Comparison of ENCODE assay signal across 2 cellular contexts in the genomic region with DNA sequence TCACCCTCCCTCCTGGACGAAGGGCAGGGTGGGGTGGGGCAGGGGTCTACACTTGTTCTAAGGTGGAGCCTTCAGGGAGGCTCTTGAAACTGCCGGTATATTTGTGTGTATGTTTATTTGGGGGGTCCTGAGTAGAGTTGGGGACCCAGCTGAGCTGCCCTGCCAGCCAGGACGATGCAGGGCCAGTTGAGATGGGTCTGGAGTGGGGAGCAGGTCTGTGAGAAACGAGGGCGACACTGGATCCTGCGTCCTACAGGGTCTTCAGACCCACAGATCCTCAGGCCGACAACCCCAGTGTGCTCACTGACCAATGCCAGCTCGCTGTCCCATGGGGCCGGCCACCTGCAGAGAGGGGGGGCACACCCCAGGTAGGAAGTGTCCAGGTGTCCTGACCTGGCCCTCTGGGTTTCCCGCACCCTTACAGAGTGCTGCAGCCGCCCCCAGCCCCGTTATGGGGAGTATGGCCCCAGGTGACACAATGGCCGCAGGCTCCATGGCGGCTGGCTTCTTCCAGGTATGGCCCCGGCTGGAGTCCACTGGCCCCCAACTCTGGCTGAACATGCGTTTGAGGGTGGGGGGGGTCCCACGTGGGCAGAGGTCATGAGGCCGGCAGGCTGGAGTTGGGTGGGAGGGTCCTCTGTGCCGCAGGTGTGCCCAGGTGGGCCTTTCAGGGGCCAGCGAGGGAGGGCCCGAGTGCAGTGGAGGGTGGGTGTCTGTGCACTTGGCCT.
TF ChIP-seq lines count a peak whose summit lies in the region.

No MANE protein-coding gene starts in this region.

TF ChIP-seq in Ishikawa, 13 proteins besides CTCF, POLR2A, EP300 and RAD21:
- TF ChIP-seq, protein P1, sequence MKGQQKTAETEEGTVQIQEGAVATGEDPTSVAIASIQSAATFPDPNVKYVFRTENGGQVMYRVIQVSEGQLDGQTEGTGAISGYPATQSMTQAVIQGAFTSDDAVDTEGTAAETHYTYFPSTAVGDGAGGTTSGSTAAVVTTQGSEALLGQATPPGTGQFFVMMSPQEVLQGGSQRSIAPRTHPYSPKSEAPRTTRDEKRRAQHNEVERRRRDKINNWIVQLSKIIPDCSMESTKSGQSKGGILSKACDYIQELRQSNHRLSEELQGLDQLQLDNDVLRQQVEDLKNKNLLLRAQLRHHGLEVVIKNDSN (IDR thresholded peaks at IDR 0.05): no peak
- TF ChIP-seq ZBTB7A (IDR thresholded peaks at IDR 0.05; ENCODE audit: low read depth): peak; percentile 42; the same call in 1 of the 2 replicates
- TF ChIP-seq, protein P2, sequence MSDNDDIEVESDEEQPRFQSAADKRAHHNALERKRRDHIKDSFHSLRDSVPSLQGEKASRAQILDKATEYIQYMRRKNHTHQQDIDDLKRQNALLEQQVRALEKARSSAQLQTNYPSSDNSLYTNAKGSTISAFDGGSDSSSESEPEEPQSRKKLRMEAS (IDR thresholded peaks at IDR 0.05): no peak
- no peak for TF ChIP-seq TAF1 (IDR thresholded peaks at IDR 0.05; ENCODE audit: low read depth)
- TF ChIP-seq, protein P3, sequence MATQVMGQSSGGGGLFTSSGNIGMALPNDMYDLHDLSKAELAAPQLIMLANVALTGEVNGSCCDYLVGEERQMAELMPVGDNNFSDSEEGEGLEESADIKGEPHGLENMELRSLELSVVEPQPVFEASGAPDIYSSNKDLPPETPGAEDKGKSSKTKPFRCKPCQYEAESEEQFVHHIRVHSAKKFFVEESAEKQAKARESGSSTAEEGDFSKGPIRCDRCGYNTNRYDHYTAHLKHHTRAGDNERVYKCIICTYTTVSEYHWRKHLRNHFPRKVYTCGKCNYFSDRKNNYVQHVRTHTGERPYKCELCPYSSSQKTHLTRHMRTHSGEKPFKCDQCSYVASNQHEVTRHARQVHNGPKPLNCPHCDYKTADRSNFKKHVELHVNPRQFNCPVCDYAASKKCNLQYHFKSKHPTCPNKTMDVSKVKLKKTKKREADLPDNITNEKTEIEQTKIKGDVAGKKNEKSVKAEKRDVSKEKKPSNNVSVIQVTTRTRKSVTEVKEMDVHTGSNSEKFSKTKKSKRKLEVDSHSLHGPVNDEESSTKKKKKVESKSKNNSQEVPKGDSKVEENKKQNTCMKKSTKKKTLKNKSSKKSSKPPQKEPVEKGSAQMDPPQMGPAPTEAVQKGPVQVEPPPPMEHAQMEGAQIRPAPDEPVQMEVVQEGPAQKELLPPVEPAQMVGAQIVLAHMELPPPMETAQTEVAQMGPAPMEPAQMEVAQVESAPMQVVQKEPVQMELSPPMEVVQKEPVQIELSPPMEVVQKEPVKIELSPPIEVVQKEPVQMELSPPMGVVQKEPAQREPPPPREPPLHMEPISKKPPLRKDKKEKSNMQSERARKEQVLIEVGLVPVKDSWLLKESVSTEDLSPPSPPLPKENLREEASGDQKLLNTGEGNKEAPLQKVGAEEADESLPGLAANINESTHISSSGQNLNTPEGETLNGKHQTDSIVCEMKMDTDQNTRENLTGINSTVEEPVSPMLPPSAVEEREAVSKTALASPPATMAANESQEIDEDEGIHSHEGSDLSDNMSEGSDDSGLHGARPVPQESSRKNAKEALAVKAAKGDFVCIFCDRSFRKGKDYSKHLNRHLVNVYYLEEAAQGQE (IDR thresholded peaks at IDR 0.05; ENCODE audit: low read depth): no peak

TF ChIP-seq in H1, 55 proteins besides CTCF, POLR2A, EP300 and RAD21:
- no peak for TF ChIP-seq RNF2 (IDR thresholded peaks at IDR 0.05; ENCODE audit: borderline replicate concordance, low read depth, low read length, missing control alignments, poor library complexity, severe bottlenecking)
- no peak for TF ChIP-seq CTBP2 (IDR thresholded peaks at IDR 0.05; ENCODE audit: borderline replicate concordance, insufficient read depth, insufficient read length, low read length)
- TF ChIP-seq ZNF274 (IDR thresholded peaks at IDR 0.05; ENCODE audit: borderline replicate concordance, extremely low read depth, low read length): no peak
- TF ChIP-seq KDM4A (IDR thresholded peaks at IDR 0.05; ENCODE audit: low read depth, low read length, severe bottlenecking): no peak
- TF ChIP-seq GTF2F1 (IDR thresholded peaks at IDR 0.05; ENCODE audit: borderline replicate concordance, low read depth, low read length): no peak
- TF ChIP-seq, protein P2 (IDR thresholded peaks at IDR 0.05): no peak
- no peak for TF ChIP-seq SAP30 (IDR thresholded peaks at IDR 0.05; ENCODE audit: insufficient read depth, insufficient replicate concordance, low read length)
- no peak for TF ChIP-seq RFX5 (IDR thresholded peaks at IDR 0.05; ENCODE audit: borderline replicate concordance, low read depth, low read length)
- no peak for TF ChIP-seq YY1 (IDR thresholded peaks at IDR 0.05; ENCODE audit: low read depth, low read length)
- no peak for TF ChIP-seq BRCA1 (IDR thresholded peaks at IDR 0.05; ENCODE audit: low read depth, low read length)
- TF ChIP-seq KDM1A (IDR thresholded peaks at IDR 0.05; ENCODE audit: borderline replicate concordance, low read length): no peak
- no peak for TF ChIP-seq EGR1 (IDR thresholded peaks at IDR 0.05; ENCODE audit: borderline replicate concordance, low read depth, low read length)
- TF ChIP-seq, protein P4, sequence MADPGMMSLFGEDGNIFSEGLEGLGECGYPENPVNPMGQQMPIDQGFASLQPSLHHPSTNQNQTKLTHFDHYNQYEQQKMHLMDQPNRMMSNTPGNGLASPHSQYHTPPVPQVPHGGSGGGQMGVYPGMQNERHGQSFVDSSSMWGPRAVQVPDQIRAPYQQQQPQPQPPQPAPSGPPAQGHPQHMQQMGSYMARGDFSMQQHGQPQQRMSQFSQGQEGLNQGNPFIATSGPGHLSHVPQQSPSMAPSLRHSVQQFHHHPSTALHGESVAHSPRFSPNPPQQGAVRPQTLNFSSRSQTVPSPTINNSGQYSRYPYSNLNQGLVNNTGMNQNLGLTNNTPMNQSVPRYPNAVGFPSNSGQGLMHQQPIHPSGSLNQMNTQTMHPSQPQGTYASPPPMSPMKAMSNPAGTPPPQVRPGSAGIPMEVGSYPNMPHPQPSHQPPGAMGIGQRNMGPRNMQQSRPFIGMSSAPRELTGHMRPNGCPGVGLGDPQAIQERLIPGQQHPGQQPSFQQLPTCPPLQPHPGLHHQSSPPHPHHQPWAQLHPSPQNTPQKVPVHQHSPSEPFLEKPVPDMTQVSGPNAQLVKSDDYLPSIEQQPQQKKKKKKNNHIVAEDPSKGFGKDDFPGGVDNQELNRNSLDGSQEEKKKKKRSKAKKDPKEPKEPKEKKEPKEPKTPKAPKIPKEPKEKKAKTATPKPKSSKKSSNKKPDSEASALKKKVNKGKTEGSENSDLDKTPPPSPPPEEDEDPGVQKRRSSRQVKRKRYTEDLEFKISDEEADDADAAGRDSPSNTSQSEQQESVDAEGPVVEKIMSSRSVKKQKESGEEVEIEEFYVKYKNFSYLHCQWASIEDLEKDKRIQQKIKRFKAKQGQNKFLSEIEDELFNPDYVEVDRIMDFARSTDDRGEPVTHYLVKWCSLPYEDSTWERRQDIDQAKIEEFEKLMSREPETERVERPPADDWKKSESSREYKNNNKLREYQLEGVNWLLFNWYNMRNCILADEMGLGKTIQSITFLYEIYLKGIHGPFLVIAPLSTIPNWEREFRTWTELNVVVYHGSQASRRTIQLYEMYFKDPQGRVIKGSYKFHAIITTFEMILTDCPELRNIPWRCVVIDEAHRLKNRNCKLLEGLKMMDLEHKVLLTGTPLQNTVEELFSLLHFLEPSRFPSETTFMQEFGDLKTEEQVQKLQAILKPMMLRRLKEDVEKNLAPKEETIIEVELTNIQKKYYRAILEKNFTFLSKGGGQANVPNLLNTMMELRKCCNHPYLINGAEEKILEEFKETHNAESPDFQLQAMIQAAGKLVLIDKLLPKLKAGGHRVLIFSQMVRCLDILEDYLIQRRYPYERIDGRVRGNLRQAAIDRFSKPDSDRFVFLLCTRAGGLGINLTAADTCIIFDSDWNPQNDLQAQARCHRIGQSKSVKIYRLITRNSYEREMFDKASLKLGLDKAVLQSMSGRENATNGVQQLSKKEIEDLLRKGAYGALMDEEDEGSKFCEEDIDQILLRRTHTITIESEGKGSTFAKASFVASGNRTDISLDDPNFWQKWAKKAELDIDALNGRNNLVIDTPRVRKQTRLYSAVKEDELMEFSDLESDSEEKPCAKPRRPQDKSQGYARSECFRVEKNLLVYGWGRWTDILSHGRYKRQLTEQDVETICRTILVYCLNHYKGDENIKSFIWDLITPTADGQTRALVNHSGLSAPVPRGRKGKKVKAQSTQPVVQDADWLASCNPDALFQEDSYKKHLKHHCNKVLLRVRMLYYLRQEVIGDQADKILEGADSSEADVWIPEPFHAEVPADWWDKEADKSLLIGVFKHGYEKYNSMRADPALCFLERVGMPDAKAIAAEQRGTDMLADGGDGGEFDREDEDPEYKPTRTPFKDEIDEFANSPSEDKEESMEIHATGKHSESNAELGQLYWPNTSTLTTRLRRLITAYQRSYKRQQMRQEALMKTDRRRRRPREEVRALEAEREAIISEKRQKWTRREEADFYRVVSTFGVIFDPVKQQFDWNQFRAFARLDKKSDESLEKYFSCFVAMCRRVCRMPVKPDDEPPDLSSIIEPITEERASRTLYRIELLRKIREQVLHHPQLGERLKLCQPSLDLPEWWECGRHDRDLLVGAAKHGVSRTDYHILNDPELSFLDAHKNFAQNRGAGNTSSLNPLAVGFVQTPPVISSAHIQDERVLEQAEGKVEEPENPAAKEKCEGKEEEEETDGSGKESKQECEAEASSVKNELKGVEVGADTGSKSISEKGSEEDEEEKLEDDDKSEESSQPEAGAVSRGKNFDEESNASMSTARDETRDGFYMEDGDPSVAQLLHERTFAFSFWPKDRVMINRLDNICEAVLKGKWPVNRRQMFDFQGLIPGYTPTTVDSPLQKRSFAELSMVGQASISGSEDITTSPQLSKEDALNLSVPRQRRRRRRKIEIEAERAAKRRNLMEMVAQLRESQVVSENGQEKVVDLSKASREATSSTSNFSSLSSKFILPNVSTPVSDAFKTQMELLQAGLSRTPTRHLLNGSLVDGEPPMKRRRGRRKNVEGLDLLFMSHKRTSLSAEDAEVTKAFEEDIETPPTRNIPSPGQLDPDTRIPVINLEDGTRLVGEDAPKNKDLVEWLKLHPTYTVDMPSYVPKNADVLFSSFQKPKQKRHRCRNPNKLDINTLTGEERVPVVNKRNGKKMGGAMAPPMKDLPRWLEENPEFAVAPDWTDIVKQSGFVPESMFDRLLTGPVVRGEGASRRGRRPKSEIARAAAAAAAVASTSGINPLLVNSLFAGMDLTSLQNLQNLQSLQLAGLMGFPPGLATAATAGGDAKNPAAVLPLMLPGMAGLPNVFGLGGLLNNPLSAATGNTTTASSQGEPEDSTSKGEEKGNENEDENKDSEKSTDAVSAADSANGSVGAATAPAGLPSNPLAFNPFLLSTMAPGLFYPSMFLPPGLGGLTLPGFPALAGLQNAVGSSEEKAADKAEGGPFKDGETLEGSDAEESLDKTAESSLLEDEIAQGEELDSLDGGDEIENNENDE (IDR thresholded peaks at IDR 0.05; ENCODE audit: insufficient replicate concordance, low read length): no peak
- TF ChIP-seq, protein P5, sequence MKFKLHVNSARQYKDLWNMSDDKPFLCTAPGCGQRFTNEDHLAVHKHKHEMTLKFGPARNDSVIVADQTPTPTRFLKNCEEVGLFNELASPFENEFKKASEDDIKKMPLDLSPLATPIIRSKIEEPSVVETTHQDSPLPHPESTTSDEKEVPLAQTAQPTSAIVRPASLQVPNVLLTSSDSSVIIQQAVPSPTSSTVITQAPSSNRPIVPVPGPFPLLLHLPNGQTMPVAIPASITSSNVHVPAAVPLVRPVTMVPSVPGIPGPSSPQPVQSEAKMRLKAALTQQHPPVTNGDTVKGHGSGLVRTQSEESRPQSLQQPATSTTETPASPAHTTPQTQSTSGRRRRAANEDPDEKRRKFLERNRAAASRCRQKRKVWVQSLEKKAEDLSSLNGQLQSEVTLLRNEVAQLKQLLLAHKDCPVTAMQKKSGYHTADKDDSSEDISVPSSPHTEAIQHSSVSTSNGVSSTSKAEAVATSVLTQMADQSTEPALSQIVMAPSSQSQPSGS (IDR thresholded peaks at IDR 0.05; ENCODE audit: low read length): no peak
